Comparison of ENCODE assay signal across 8 cellular contexts in the genomic region with DNA sequence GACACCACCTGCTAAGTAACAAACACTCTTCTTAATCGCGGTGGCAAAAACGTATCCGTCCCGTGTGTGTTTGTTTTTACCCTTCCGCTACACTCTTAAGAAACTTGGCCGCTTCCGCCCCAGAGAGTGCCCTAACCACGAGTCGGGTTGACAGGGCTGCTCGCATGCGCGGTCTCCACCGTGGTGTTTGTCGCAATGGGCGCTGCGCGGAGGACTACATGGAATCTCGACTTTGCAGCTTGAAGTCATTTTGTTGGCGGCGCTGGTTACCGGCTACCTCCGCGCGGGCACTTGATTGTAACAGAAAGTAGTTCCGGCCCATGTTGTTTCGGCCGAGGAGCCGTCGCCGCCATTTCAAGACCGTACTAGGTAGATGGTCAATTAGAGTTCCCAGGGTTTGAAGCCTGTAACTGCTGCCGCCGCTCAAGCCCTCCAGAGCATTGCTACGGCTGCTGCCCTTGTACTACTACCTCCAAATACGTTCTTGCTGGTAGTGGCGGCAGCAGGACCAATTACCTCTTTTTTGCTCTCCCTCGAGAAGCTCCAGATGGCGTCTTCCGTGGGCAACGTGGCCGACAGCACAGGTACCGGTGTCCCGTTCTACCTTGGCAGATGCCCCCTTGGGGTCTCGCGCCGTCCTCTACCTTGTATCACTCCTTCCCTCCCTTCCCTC. TPM values are rescaled to one million over a fixed set of nuclear protein-coding genes. Genes with fewer than 3 reads are reported as not detected.
DNase-seq lines count a peak whose midpoint lies in the region; ATAC-seq and TF ChIP-seq lines count a peak whose summit lies in the region.

Gene OGT (plus strand): TSS at position 352 of the 673 bp plus-strand sequence. CDS start 196 bp downstream, at position 548.

- DNase-seq in NCI-H1930 (lab: John Stamatoyannopoulos, UW) = peak; percentile 52 to 78
- peak; percentile 31 to 92 (median 84) for DNase-seq in anterior cingulate cortex (lab: John Stamatoyannopoulos, UW)
- DNase-seq in right cardiac atrium = peak; percentile 95 to 98 (median 98)
- peak; percentile 96 to 98 for DNase-seq in psoas muscle

- H3K36me3 ChIP-seq in psoas muscle (ENCODE audit: insufficient read depth in 1 of 2, low read depth in 1 of 2) = peaks cover 0 to 5% of the 10 kb centered on the region in 2 donors
- H3K36me3 ChIP-seq in urinary bladder (ENCODE audit: insufficient read depth) = no peaks in the 10 kb centered on the region

- intact Hi-C loops in T-helper 2 cell treated with Interferon-gamma antibody and Interleukin-4, amounts not matched to agents 100 ng/mL and 5 ng/mL, for 36 hours (cut with micrococcal nuclease) = loop anchor here (1.0 to 5.0 kb wide), 5 partner anchors 18 to 351 kb away; partner anchors contain the start of genes CXCR3 and NONO
- intact Hi-C loops in right cardiac atrium (cut with DNase I) (no loop called here), psoas muscle (cut with DNase I) (no loop called here)

- ATAC-seq in GM18502 (IDR thresholded peaks at IDR 0.05; ENCODE audit: poor library complexity, unreplicated experiment) (peak; percentile 80), HG02943 (IDR thresholded peaks at IDR 0.05; ENCODE audit: low read depth, unreplicated experiment) (peak; percentile 67), right cardiac atrium (peak; percentile 96 to 97), psoas muscle (peak; percentile 90 to 95 (median 94))

- WGBS in right cardiac atrium = under 1% methylated on average over 47 of the region's 47 CpGs
- WGBS in psoas muscle, 3 donors = 0 to 29% (median 1%) methylated on average over 46 to 47 of the region's 47 CpGs
- under 1% methylated on average over 47 of the region's 47 CpGs for WGBS in urinary bladder

- H3K4me3 ChIP-seq in right cardiac atrium (ENCODE audit: low read length) (peak within 1 kb of the TSS; percentile 98), psoas muscle (peak within 1 kb of the TSS; percentile 82), urinary bladder (ENCODE audit: low read depth, low read length) (peak within 1 kb of the TSS; percentile 80)

- H3K27me3 ChIP-seq in right cardiac atrium (ENCODE audit: control insufficient read depth, insufficient read depth) (no peaks in the 10 kb centered on the region), psoas muscle (ENCODE audit: insufficient read depth in 3 of 3, low read length in 2 of 3) (no peaks in the 10 kb centered on the region)

- no peak for TF ChIP-seq CTCF in psoas muscle (IDR thresholded peaks at IDR 0.05)

- H3K9me3 ChIP-seq in right cardiac atrium (ENCODE audit: control insufficient read depth, low read length) (no peaks in the 10 kb centered on the region), psoas muscle (no peaks in the 10 kb centered on the region)

- H3K27ac ChIP-seq in right cardiac atrium (ENCODE audit: low read length) = peak within 1 kb of the TSS; percentile 95
- H3K27ac ChIP-seq in psoas muscle = peak within 1 kb of the TSS; percentile 91
- peak within 1 kb of the TSS; percentile 82 for H3K27ac ChIP-seq in urinary bladder (ENCODE audit: low read depth)

- H3K4me1 ChIP-seq in right cardiac atrium (ENCODE audit: control insufficient read depth, insufficient read depth, low read length) (peaks cover 2% of the 10 kb centered on the region), psoas muscle (peaks cover 6% of the 10 kb centered on the region), urinary bladder (ENCODE audit: insufficient read depth) (no peaks in the 10 kb centered on the region)

RNA-seq across cellular contexts. Expression of gene OGT, which starts in this region (rescaled TPM):
- total RNA-seq in T-helper 2 cell treated with Interferon-gamma antibody and Interleukin-4, amounts not matched to agents 100 ng/mL and 5 ng/mL, for 36 hours = 269 and 277 TPM in 2 replicates
- total RNA-seq in right cardiac atrium (10 to 100 TPM; 67.8 to 94.4 (median 81.4) TPM), psoas muscle (10 to 100 TPM; 40.9 to 64.1 (median 51.8) TPM), urinary bladder (221 TPM)
- polyA plus RNA-seq in right cardiac atrium (30.3 TPM), psoas muscle (10 to 100 TPM; 17.2 to 63.0 (median 23.5) TPM), urinary bladder (37.3 TPM)

Comparison
In these comparisons a context has a peak if more than half of its experiments do, and no peak if none do; other contexts are left out.
1. Peak in every context shown above with its lines: DNase-seq, ATAC-seq, H3K4me3 ChIP-seq and H3K27ac ChIP-seq.